In the genomic region with DNA sequence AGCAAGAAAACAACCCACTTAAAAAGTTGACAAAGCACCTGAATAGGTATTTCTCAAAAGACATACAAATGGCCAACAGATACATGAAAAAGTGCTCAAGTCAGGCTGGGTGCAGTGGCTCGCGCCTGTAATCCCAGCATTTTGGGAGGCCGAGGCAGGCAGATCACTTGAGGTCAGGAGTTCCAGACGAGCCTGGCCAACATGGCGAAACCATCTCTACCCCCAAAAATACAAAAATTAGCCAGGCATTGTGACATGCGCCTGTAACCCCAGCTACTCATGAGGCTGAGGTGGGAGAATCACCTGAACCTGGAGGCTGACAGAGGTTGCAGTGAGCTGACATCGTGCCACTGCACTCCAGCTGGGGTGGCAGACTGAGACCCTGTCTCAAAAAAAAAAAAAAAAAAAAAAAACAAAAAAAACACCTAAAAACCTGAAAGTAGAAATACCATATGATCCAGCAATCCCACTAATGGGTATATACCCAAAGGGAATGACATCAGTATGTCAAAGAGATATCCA, we compare ENCODE assay signal across 14 cellular contexts.
DNase-seq lines count a peak whose midpoint lies in the region; ATAC-seq and TF ChIP-seq lines count a peak whose summit lies in the region.
"Had no signal": no experiment of that assay in that cellular context is flagged by ENCODE, and none has a peak within 500 bp of the region (broad histone marks: within the 10 kb centered on the region; RNA-seq: fewer than 3 reads in every experiment).

No MANE protein-coding gene starts in this region.

- H3K56ac ChIP-seq in H9 (ENCODE audit: insufficient read length, low read depth, low read length), result no peak overlapping the region

- WGBS in H9 (ENCODE audit: extremely low coverage, insufficient read length, low lambda C conversion rate), result no CpG with 5 or more reads among the region's 7 CpGs
- WGBS in GM23248 (ENCODE audit: low coverage in 1 of 2, low lambda C conversion rate in 2 of 2, missing lambda C conversion rate in 2 of 2), 2 experiments, result 95 to 97% methylated on average over 7 of the region's 7 CpGs

- H3K79me1 ChIP-seq in H9 (ENCODE audit: insufficient read depth, low read depth, low read length, poor library complexity, severe bottlenecking), result no peaks in the 10 kb centered on the region

- H2AFZ ChIP-seq in H9 (ENCODE audit: low read length), result no peak overlapping the region
- no peak overlapping the region for H2AFZ ChIP-seq in GM23248

- H3K4me2 ChIP-seq in BLaER1 treated with 17β-estradiol and CSF1 and Interleukin-3, amounts not matched to agents 10 nM and 100 nM, result peak overlapping the region; percentile 76 to 92 (median 90)
- no peak overlapping the region for H3K4me2 ChIP-seq in H9 (ENCODE audit: insufficient read depth, insufficient read length, low read length)
- no peak overlapping the region for H3K4me2 ChIP-seq in GM23248 (ENCODE audit: unreplicated experiment)

- intact Hi-C loops in left lung (cut with DNase I), result no loop called here

- H2BK120ac ChIP-seq in H9 (ENCODE audit: low read depth, low read length, poor library complexity, severe bottlenecking), result no peak overlapping the region

- no peak overlapping the region for H4K5ac ChIP-seq in H9 (ENCODE audit: insufficient read length, low read depth, low read length)

- peak overlapping the region; percentile 70 to 99 (median 96); a peak in 21 of 22 replicates for H3K27ac ChIP-seq in BLaER1 treated with 17β-estradiol and CSF1 and Interleukin-3, amounts not matched to agents 10 nM and 100 nM
- H3K27ac ChIP-seq in H9 (ENCODE audit: insufficient read length, low read depth, low read length) (no peak overlapping the region), left lung (peak overlapping the region; percentile 56 to 83), GM23248 (no peak overlapping the region)
- H3K27ac ChIP-seq: breast epithelium, ovary had no signal

- H4K8ac ChIP-seq in H9 (replicated peaks; ENCODE audit: insufficient read length, low read depth, low read length), result no peak overlapping the region

- H3K4ac ChIP-seq in H9 (ENCODE audit: low read depth, low read length), result no peak overlapping the region

- H3K36me3 Mint-ChIP-seq in H9 (ENCODE audit: insufficient read depth in 1 of 3, low read depth in 3 of 3) (peaks cover 0 to 5% (median 4%) of the 10 kb centered on the region in 3 experiments; a peak in 3 of 7 replicates), glutamatergic neuron (ENCODE audit: unreplicated experiment) (no peaks in the 10 kb centered on the region)
- peaks cover 27% of the 10 kb centered on the region for H3K36me3 Mint-ChIP-seq in activated T-cell treated with anti-CD3 and anti-CD28 coated beads, Interleukin-2, amount 50 U/mL, for 24 hours (ENCODE audit: low read depth)

- no peaks in the 10 kb centered on the region for H3K9me2 ChIP-seq in GM23248 (ENCODE audit: insufficient read depth)

- peaks cover 7% of the 10 kb centered on the region; the same call in 1 of the 2 replicates for H3F3A ChIP-seq in GM23248 (ENCODE audit: insufficient read depth)

- no peaks in the 10 kb centered on the region for H3K79me2 ChIP-seq in H9 (ENCODE audit: insufficient read depth, low read length)
- no peaks in the 10 kb centered on the region for H3K79me2 ChIP-seq in GM23248 (ENCODE audit: insufficient read depth)

- peaks cover 3 to 22% (median 14%) of the 10 kb centered on the region in 11 experiments; a peak in 19 of 22 replicates for H3K9me3 ChIP-seq in BLaER1 treated with 17β-estradiol and CSF1 and Interleukin-3, amounts not matched to agents 10 nM and 100 nM (replicated peaks in 1 of 11)
- H3K9me3 ChIP-seq in H9 (ENCODE audit: control insufficient read depth, low read depth, low read length) (no peaks in the 10 kb centered on the region), left lung (no peaks in the 10 kb centered on the region), GM23248 (ENCODE audit: low read depth) (no peaks in the 10 kb centered on the region)
- H3K9me3 ChIP-seq: breast epithelium, ovary had no signal

- DNase-seq in H9 (no peak), left lung (no peak), GM23248 (no peak), ACHN (no peak), glutamatergic neuron (no peak), HPDE6-E6E7 (ENCODE audit: extremely low spot score) (no peak)
- peak; percentile 39 for DNase-seq in activated T-cell treated with anti-CD3 and anti-CD28 coated beads, Interleukin-2, amount 50 U/mL, for 24 hours
- DNase-seq: DMS79 treated with DMSO at 0.1 percent for 48 hours, foreskin melanocyte, NCI-H1417, NCI-H345, ovary had no signal

- H3T11ph ChIP-seq in H9 (ENCODE audit: low read length), result no peak overlapping the region

- H3K18ac ChIP-seq in H9 (ENCODE audit: insufficient read length, low read depth, low read length), result no peak overlapping the region

- H3K14ac ChIP-seq in H9 (ENCODE audit: insufficient read depth, low read length), result no peak overlapping the region

- H3K4me3 Mint-ChIP-seq in H9 (no peak overlapping the region), glutamatergic neuron (ENCODE audit: unreplicated experiment) (no peak overlapping the region)
- H3K4me3 Mint-ChIP-seq in activated T-cell treated with anti-CD3 and anti-CD28 coated beads, Interleukin-2, amount 50 U/mL, for 24 hours, result peak overlapping the region; percentile 43

- H3K9me3 Mint-ChIP-seq in H9 (no peaks in the 10 kb centered on the region; a peak in 3 of 5 replicates), glutamatergic neuron (ENCODE audit: unreplicated experiment) (peaks cover 3% of the 10 kb centered on the region)
- no peaks in the 10 kb centered on the region for H3K9me3 Mint-ChIP-seq in activated T-cell treated with anti-CD3 and anti-CD28 coated beads, Interleukin-2, amount 50 U/mL, for 24 hours

- H3K4me1 ChIP-seq in BLaER1 treated with 17β-estradiol and CSF1 and Interleukin-3, amounts not matched to agents 10 nM and 100 nM, result peaks cover 88 to 94% (median 91%) of the 10 kb centered on the region in 10 experiments
- H3K4me1 ChIP-seq in H9 (ENCODE audit: insufficient read depth, low read length), result peaks cover 12% of the 10 kb centered on the region; the same call in 1 of the 2 replicates
- peaks cover 14 to 42% of the 10 kb centered on the region in 2 donors for H3K4me1 ChIP-seq in left lung
- H3K4me1 ChIP-seq in GM23248 (ENCODE audit: insufficient read depth), result 0 out of 2 replicates have a peak, but pooled peaks cover 7% of the 10 kb centered on the region

- no peak overlapping the region for H2BK12ac ChIP-seq in H9 (ENCODE audit: insufficient read length, low read depth, low read length)

- no peak overlapping the region for H4K91ac ChIP-seq in H9 (ENCODE audit: insufficient read length, low read depth, low read length)

- no peak overlapping the region for H2AK5ac ChIP-seq in H9 (ENCODE audit: insufficient read length, low read length)

- H3K36me3 ChIP-seq in BLaER1 treated with 17β-estradiol and CSF1 and Interleukin-3, amounts not matched to agents 10 nM and 100 nM, result peaks cover 0 to 40% (median 21%) of the 10 kb centered on the region in 11 experiments; a peak in 14 of 22 replicates
- H3K36me3 ChIP-seq in left lung (no peaks in the 10 kb centered on the region), GM23248 (ENCODE audit: low read depth) (no peaks in the 10 kb centered on the region)
- H3K36me3 ChIP-seq: breast epithelium, ovary had no signal

- no peak for ATAC-seq in left lung

- H3K4me3 ChIP-seq in BLaER1 treated with 17β-estradiol and CSF1 and Interleukin-3, amounts not matched to agents 10 nM and 100 nM, result peak overlapping the region; percentile 7 to 45 (median 22); a peak in 13 of 20 replicates
- H3K4me3 ChIP-seq in left lung, result no peak overlapping the region
- no peak overlapping the region for H3K4me3 ChIP-seq in GM23248
- H3K4me3 ChIP-seq: breast epithelium, ovary had no signal

- H3K4me1 Mint-ChIP-seq in H9 (peaks cover 70 to 75% of the 10 kb centered on the region in 2 experiments), glutamatergic neuron (ENCODE audit: low read depth, unreplicated experiment) (peaks cover 12% of the 10 kb centered on the region)
- peaks cover 90% of the 10 kb centered on the region for H3K4me1 Mint-ChIP-seq in activated T-cell treated with anti-CD3 and anti-CD28 coated beads, Interleukin-2, amount 50 U/mL, for 24 hours (ENCODE audit: low read depth)

- peak overlapping the region; percentile 54 to 84 (median 81); a peak in 21 of 22 replicates for H3K9ac ChIP-seq in BLaER1 treated with 17β-estradiol and CSF1 and Interleukin-3, amounts not matched to agents 10 nM and 100 nM
- H3K9ac ChIP-seq in H9 (ENCODE audit: extremely low read depth, insufficient read length, low read length), result no peak overlapping the region
- H3K9ac ChIP-seq in GM23248, result no peak overlapping the region

- no peak overlapping the region for H2BK15ac ChIP-seq in H9 (ENCODE audit: low read depth, low read length)

- no peaks in the 10 kb centered on the region for H4K20me1 ChIP-seq in BLaER1 treated with 17β-estradiol and CSF1 and Interleukin-3, amounts not matched to agents 10 nM and 100 nM
- no peaks in the 10 kb centered on the region for H4K20me1 ChIP-seq in H9 (ENCODE audit: control insufficient read depth, insufficient read depth, insufficient read length)
- H4K20me1 ChIP-seq in GM23248 (ENCODE audit: insufficient read depth), result no peaks in the 10 kb centered on the region

- no peaks in the 10 kb centered on the region for H3K23me2 ChIP-seq in H9 (ENCODE audit: insufficient read length, low read depth, low read length, poor library complexity, severe bottlenecking)

- H3K27ac Mint-ChIP-seq in H9, result peak overlapping the region in 2 of 3 experiments; percentile 73 to 82; a peak in 3 of 7 replicates
- H3K27ac Mint-ChIP-seq in activated T-cell treated with anti-CD3 and anti-CD28 coated beads, Interleukin-2, amount 50 U/mL, for 24 hours, result peak overlapping the region; percentile 87
- H3K27ac Mint-ChIP-seq in glutamatergic neuron (ENCODE audit: unreplicated experiment), result no peak overlapping the region

- H2BK5ac ChIP-seq in H9 (ENCODE audit: insufficient read length, low read length), result no peak overlapping the region

- TF ChIP-seq CTCF in H9 (conservative IDR thresholded peaks at IDR 0.05) (no peak), left lung (IDR thresholded peaks at IDR 0.05) (no peak), glutamatergic neuron (IDR thresholded peaks at IDR 0.05; ENCODE audit: partially characterized antibody, unreplicated experiment) (no peak)

- in situ Hi-C loops in GM23248 (cut with MboI) (no loop called here), ACHN (cut with HindIII; ENCODE audit: low pct_ligation_motif_present, low pct_unique_long_range_greater_than_20kb, low sequenced_read_pairs) (no loop called here)

- no peak overlapping the region for H2BK20ac ChIP-seq in H9 (ENCODE audit: low read depth, low read length, poor library complexity, severe bottlenecking)

- no peaks in the 10 kb centered on the region; the same call in 1 of the 2 replicates for H3K27me3 Mint-ChIP-seq in H9 (ENCODE audit: low read depth)
- H3K27me3 Mint-ChIP-seq in activated T-cell treated with anti-CD3 and anti-CD28 coated beads, Interleukin-2, amount 50 U/mL, for 24 hours, result no peaks in the 10 kb centered on the region
- peaks cover 2% of the 10 kb centered on the region for H3K27me3 Mint-ChIP-seq in glutamatergic neuron (ENCODE audit: unreplicated experiment)

- no peak overlapping the region for H3K23ac ChIP-seq in H9 (ENCODE audit: insufficient read length, low read depth, low read length)

- no peaks in the 10 kb centered on the region for H3K27me3 ChIP-seq in BLaER1 treated with 17β-estradiol and CSF1 and Interleukin-3, amounts not matched to agents 10 nM and 100 nM
- H3K27me3 ChIP-seq in H9 (ENCODE audit: insufficient read depth, low read length), result no peaks in the 10 kb centered on the region
- H3K27me3 ChIP-seq in left lung, result no peaks in the 10 kb centered on the region
- no peaks in the 10 kb centered on the region for H3K27me3 ChIP-seq in GM23248 (replicated peaks; ENCODE audit: insufficient read depth)
- H3K27me3 ChIP-seq: breast epithelium, ovary had no signal

Comparison
In these comparisons a context has a peak if more than half of its experiments do, and no peak if none do; other contexts are left out.
1. H3K27ac ChIP-seq: peak in BLaER1 treated with 17β-estradiol and CSF1 and Interleukin-3, amounts not matched to agents 10 nM and 100 nM (11 of 11) and left lung (2 of 2); none in H9 (single experiment) and GM23248 (single experiment).
2. H3K4me2 ChIP-seq: peak in BLaER1 treated with 17β-estradiol and CSF1 and Interleukin-3, amounts not matched to agents 10 nM and 100 nM (11 of 11); none in H9 (single experiment) and GM23248 (single experiment).
3. H3K4me3 ChIP-seq: peak in BLaER1 treated with 17β-estradiol and CSF1 and Interleukin-3, amounts not matched to agents 10 nM and 100 nM (10 of 10); none in left lung (0 of 2) and GM23248 (single experiment).
4. H3K9ac ChIP-seq: peak in BLaER1 treated with 17β-estradiol and CSF1 and Interleukin-3, amounts not matched to agents 10 nM and 100 nM (11 of 11); none in H9 (single experiment) and GM23248 (single experiment).